21 cellular contexts compared by ENCODE assay signal in the genomic region with DNA sequence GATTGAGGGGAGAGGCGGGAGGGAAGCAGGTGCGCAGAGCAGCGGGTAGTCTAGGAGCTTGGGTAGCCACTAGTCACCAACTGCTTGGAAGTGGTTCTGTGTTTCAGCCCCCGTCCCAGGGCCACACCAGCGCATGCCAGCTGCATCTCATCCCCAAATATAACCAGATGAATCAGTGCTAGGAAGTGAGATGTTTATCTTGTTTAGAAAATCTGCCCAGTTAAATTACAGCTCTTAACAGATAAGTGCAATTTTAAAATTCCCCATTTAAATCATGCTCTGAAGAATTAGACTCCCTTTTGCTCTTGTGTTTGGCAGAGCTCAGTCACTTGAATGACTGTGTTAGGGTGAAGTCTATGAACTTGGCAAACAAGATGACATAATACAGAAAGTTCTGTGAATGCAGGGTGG.
DNase-seq lines count a peak whose midpoint lies in the region; ATAC-seq, FAIRE-seq and TF ChIP-seq lines count a peak whose summit lies in the region.
"Had no signal": no experiment of that assay in that cellular context is flagged by ENCODE, and none has a peak within 500 bp of the region (broad histone marks: within the 10 kb centered on the region; RNA-seq: fewer than 3 reads in every experiment).

No MANE protein-coding gene starts in this region.

- H3K4ac ChIP-seq in mesenchymal stem cell (ENCODE audit: low read depth in 1 of 2, low read length in 2 of 2), result no peak overlapping the region

- no peak overlapping the region for H3K4me2 ChIP-seq in mesenchymal stem cell (ENCODE audit: low read length, poor library complexity, severe bottlenecking)

- no peak overlapping the region for H4K91ac ChIP-seq in mesenchymal stem cell (ENCODE audit: low read length)

- H2AK5ac ChIP-seq in mesenchymal stem cell (ENCODE audit: low read length, severe bottlenecking), result no peak overlapping the region

- H2BK120ac ChIP-seq in mesenchymal stem cell (ENCODE audit: low read depth, low read length), result no peak overlapping the region

- peak overlapping the region; percentile 22 for H3K27ac ChIP-seq in AG04450 (ENCODE audit: low read depth, low read length)
- peak overlapping the region; percentile 41 for H3K27ac ChIP-seq in cingulate gyrus (ENCODE audit: low read depth, low read length)
- no peak overlapping the region for H3K27ac ChIP-seq in mesenchymal stem cell (ENCODE audit: low read length, poor library complexity, severe bottlenecking)
- H3K27ac ChIP-seq: esophagus muscularis mucosa, HL-60, RWPE1 had no signal

- ATAC-seq in HG03095 (IDR thresholded peaks at IDR 0.05; ENCODE audit: unreplicated experiment) (no peak), Right ventricle myocardium inferior (no peak), HG02885 (IDR thresholded peaks at IDR 0.05; ENCODE audit: poor library complexity, unreplicated experiment) (no peak)
- ATAC-seq in stimulated activated effector memory CD8-positive, alpha-beta T cell treated with anti-CD3 and anti-CD28 coated beads, Interleukin-12 subunit alpha, Interleukin-12 subunit beta, amount 100 ng/mL, for 72 hours, result no peak
- ATAC-seq: stimulated activated naive CD8-positive, alpha-beta T cell treated with anti-CD3 and anti-CD28 coated beads, Interleukin-15, Interleukin-2, amounts not matched to agents 100 U/mL and 50 U/mL, for 24 hours had no signal

- POLR2A ChIA-PET in AG04450 (lab: Yijun Ruan, JAX), result interaction anchor here (0.8 to 1.6 kb wide), 4 partner anchors 10 to 77 kb away, joined by 3 to 4 read pairs (median 3); no protein-coding TSS in a partner anchor

- no peak for TF ChIP-seq CTCF in AG04450 (IDR thresholded peaks at IDR 0.05; ENCODE audit: low read depth, low read length)

- no peak overlapping the region for H2AFZ ChIP-seq in mesenchymal stem cell (ENCODE audit: low read depth, low read length)

- H3K4me3 ChIP-seq in AG04450 (ENCODE audit: low read depth, low read length) (no peak overlapping the region), mesenchymal stem cell (ENCODE audit: insufficient read depth in 1 of 2, low read depth in 1 of 2, low read length in 2 of 2) (no peak overlapping the region)
- H3K4me3 ChIP-seq: esophagus muscularis mucosa had no signal

- intact Hi-C loops in Right ventricle myocardium inferior (cut with DNase I), result no loop called here

- no peaks in the 10 kb centered on the region for H3K9me3 Mint-ChIP-seq in stimulated activated effector memory CD8-positive, alpha-beta T cell treated with anti-CD3 and anti-CD28 coated beads, Interleukin-12 subunit alpha, Interleukin-12 subunit beta, amount 100 ng/mL, for 72 hours
- H3K9me3 Mint-ChIP-seq: dendritic cell treated with granulocyte-macrophage colony-stimulating factor and Interleukin-4, amounts not matched to agents 40 ng/mL and 50 ng/mL, for 4 days; memory B cell had no signal

- H3K4me3 Mint-ChIP-seq in stimulated activated effector memory CD8-positive, alpha-beta T cell treated with anti-CD3 and anti-CD28 coated beads, Interleukin-12 subunit alpha, Interleukin-12 subunit beta, amount 100 ng/mL, for 72 hours, result no peak overlapping the region
- H3K4me3 Mint-ChIP-seq: dendritic cell treated with granulocyte-macrophage colony-stimulating factor and Interleukin-4, amounts not matched to agents 40 ng/mL and 50 ng/mL, for 4 days; memory B cell had no signal

- peaks cover 8 to 33% of the 10 kb centered on the region in 2 experiments for H3K36me3 ChIP-seq in mesenchymal stem cell (ENCODE audit: control insufficient read depth in 1 of 2, insufficient read depth in 2 of 2, low read depth in 1 of 2, low read length in 2 of 2)

- FAIRE-seq in HTR-8/SVneo (lab: Jason Lieb, UNC), result peak; percentile 20

- H3K79me1 ChIP-seq in mesenchymal stem cell (replicated peaks; ENCODE audit: low read length, poor library complexity, severe bottlenecking), result no peaks in the 10 kb centered on the region

- no peaks in the 10 kb centered on the region for H3K4me1 Mint-ChIP-seq in stimulated activated effector memory CD8-positive, alpha-beta T cell treated with anti-CD3 and anti-CD28 coated beads, Interleukin-12 subunit alpha, Interleukin-12 subunit beta, amount 100 ng/mL, for 72 hours

- H3K14ac ChIP-seq in mesenchymal stem cell (ENCODE audit: low read length in 2 of 2), result no peak overlapping the region

- no peak overlapping the region for H4K8ac ChIP-seq in mesenchymal stem cell (ENCODE audit: low read length)

- no peak overlapping the region for H2BK5ac ChIP-seq in mesenchymal stem cell (ENCODE audit: low read depth, low read length, poor library complexity, severe bottlenecking)

- H3K27me3 ChIP-seq in AG04450 (ENCODE audit: control insufficient read depth, insufficient read depth, low read length) (no peaks in the 10 kb centered on the region), mesenchymal stem cell (ENCODE audit: control insufficient read depth in 1 of 2, insufficient read depth in 1 of 2, low read length in 2 of 2) (no peaks in the 10 kb centered on the region)
- H3K27me3 ChIP-seq: esophagus muscularis mucosa had no signal

- WGBS in mesenchymal stem cell, result 55% methylated on average over 3 of the region's 5 CpGs

- no peak overlapping the region for H3K9ac ChIP-seq in mesenchymal stem cell (ENCODE audit: low read length)

- peaks cover 14% of the 10 kb centered on the region for H3K4me1 ChIP-seq in mesenchymal stem cell (ENCODE audit: control insufficient read depth, insufficient read depth, low read depth, low read length)

- H3K23ac ChIP-seq in mesenchymal stem cell (ENCODE audit: low read length in 2 of 2), result no peak overlapping the region

- DNase-seq in AG04450 (ENCODE audit: low read depth, low spot score) (peak; percentile 39), HTR-8/SVneo (ENCODE audit: insufficient read length, low spot score) (peak; percentile 29), mesenchymal stem cell (peak; percentile 91), Right ventricle myocardium inferior (ENCODE audit: missing footprints) (no peak)
- DNase-seq in stimulated activated effector memory CD8-positive, alpha-beta T cell treated with anti-CD3 and anti-CD28 coated beads, Interleukin-12 subunit alpha, Interleukin-12 subunit beta, amount 100 ng/mL, for 72 hours (ENCODE audit: low spot score in 2 of 2), result no peak
- DNase-seq: activated CD4-positive, alpha-beta T cell treated with anti-CD3 and anti-CD28 coated beads for 48 hours; activated T-cell treated with anti-CD3 and anti-CD28 coated beads, Interleukin-2, amount 50 U/mL, for 1 hour; DMS 273 treated with DMSO at 0.1 percent for 48 hours; Karpas-422; NCI-H1694 treated with DMSO at 0.1 percent for 48 hours; NCI-H526 treated with DMSO at 0.1 percent for 48 hours; stimulated activated naive CD8-positive, alpha-beta T cell treated with anti-CD3 and anti-CD28 coated beads, Interleukin-15, Interleukin-2, amounts not matched to agents 100 U/mL and 50 U/mL, for 24 hours; T-helper 2 cell had no signal

- peak overlapping the region in 1 of 2 experiments; percentile 87 for H3K18ac ChIP-seq in mesenchymal stem cell (ENCODE audit: low read depth in 1 of 2, low read length in 2 of 2)

- no peak overlapping the region for H2BK12ac ChIP-seq in mesenchymal stem cell (ENCODE audit: low read length in 2 of 2)

- H3K9me3 ChIP-seq in AG04450 (ENCODE audit: control insufficient read depth, insufficient read depth, low read length), result peaks cover 4% of the 10 kb centered on the region; the same call in 1 of the 2 replicates
- no peaks in the 10 kb centered on the region for H3K9me3 ChIP-seq in mesenchymal stem cell (ENCODE audit: control insufficient read depth, low read length)
- H3K9me3 ChIP-seq: esophagus muscularis mucosa had no signal

- CTCF ChIA-PET in AG04450 (lab: Charles Lee), result interaction anchor here (1.3 to 1.4 kb wide), 2 partner anchors 8 to 90 kb away, joined by 3 to 4 read pairs; no protein-coding TSS in a partner anchor

- no peak overlapping the region for H3K27ac Mint-ChIP-seq in stimulated activated effector memory CD8-positive, alpha-beta T cell treated with anti-CD3 and anti-CD28 coated beads, Interleukin-12 subunit alpha, Interleukin-12 subunit beta, amount 100 ng/mL, for 72 hours
- H3K27ac Mint-ChIP-seq: dendritic cell treated with granulocyte-macrophage colony-stimulating factor and Interleukin-4, amounts not matched to agents 40 ng/mL and 50 ng/mL, for 4 days; memory B cell had no signal

- H3K36me3 Mint-ChIP-seq in stimulated activated effector memory CD8-positive, alpha-beta T cell treated with anti-CD3 and anti-CD28 coated beads, Interleukin-12 subunit alpha, Interleukin-12 subunit beta, amount 100 ng/mL, for 72 hours, result no peaks in the 10 kb centered on the region
- H3K36me3 Mint-ChIP-seq: memory B cell had no signal

- H2BK15ac ChIP-seq in mesenchymal stem cell (ENCODE audit: low read depth, poor library complexity, severe bottlenecking), result no peak overlapping the region

Comparison
In these comparisons a context has a peak if more than half of its experiments do, and no peak if none do; other contexts are left out.
1. DNase-seq: peak in AG04450 (single experiment), HTR-8/SVneo (single experiment) and mesenchymal stem cell (single experiment); none in Right ventricle myocardium inferior (single experiment) and stimulated activated effector memory CD8-positive, alpha-beta T cell treated with anti-CD3 and anti-CD28 coated beads, Interleukin-12 subunit alpha, Interleukin-12 subunit beta, amount 100 ng/mL, for 72 hours (0 of 2).